1 cellular context compared by ENCODE assay signal in the genomic region with DNA sequence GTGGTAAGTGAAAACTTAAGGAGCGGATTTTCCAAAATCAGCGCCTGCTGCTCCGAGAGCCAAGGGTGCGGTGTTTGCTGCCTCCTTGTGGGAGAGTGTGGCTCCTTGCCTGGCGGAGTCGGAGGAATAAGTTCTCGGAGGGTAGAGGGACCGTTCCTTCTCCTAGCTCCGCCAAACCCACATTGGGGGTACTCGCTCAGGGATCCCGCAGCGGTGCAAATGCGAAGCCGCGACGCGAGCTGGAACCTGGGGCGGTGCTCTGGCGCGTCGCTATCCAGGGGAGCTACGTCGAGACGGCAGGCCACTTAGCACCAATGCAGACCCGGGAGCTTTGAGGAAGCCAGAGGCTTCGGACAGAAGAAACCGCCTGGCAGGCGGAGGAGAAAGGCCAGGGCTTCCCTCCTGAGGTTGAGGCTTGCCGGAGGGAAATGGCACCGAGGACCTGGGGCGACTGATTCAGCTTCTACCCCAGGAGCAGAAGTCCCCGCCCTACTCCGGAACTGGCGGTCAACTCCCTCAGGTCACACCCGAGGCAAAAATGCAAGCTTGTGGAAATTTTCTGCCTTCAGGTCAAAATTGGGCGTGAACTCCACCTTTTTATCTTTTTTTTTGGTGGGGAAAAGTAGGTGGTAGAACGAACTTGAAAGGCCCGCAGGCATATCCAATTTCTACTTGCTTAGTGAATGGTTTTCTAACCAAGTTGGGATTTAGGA.
TF ChIP-seq lines count a peak whose summit lies in the region.

No MANE protein-coding gene starts in this region.

TF ChIP-seq in K562, 482 proteins besides CTCF, POLR2A, EP300 and RAD21 (continued from another document and continues in another):
- TF ChIP-seq CHD7 (IDR thresholded peaks at IDR 0.05; ENCODE audit: low read depth, low read length) (no peak), CCAR2 (IDR thresholded peaks at IDR 0.05; ENCODE audit: low read depth, low read length) (no peak), CXXC5 (CRISPR knock-in tag; IDR thresholded peaks at IDR 0.05) (peak; percentile 62), POLR3G (IDR thresholded peaks at IDR 0.05; ENCODE audit: extremely low read depth, insufficient read length, insufficient replicate concordance) (no peak), FOXA3 (CRISPR knock-in tag; conservative IDR thresholded peaks at IDR 0.05 in 1 of 2, IDR thresholded peaks at IDR 0.05 in 1 of 2) (no peak), ASH1L (IDR thresholded peaks at IDR 0.05; ENCODE audit: borderline replicate concordance, low read depth, partially characterized antibody) (no peak), ZNF12 (CRISPR knock-in tag; IDR thresholded peaks at IDR 0.05) (peak; percentile 72; the same call in 1 of the 2 replicates), PRDM10 (IDR thresholded peaks at IDR 0.05; ENCODE audit: partially characterized antibody) (no peak), ZNF318 (IDR thresholded peaks at IDR 0.05; ENCODE audit: borderline replicate concordance in 1 of 2, low read depth in 1 of 2) (no peak), ZNF217 (CRISPR knock-in tag; IDR thresholded peaks at IDR 0.05) (no peak), GTF2A2 (tag; IDR thresholded peaks at IDR 0.05) (no peak), PRMT5 (CRISPR knock-in tag; IDR thresholded peaks at IDR 0.05) (no peak), JUNB (CRISPR knock-in tag; conservative IDR thresholded peaks at IDR 0.05) (no peak), ADNP (tag; IDR thresholded peaks at IDR 0.05) (no peak), TCF7L2 (IDR thresholded peaks at IDR 0.05; ENCODE audit: low read depth, low read length) (no peak; the same call in 1 of the 2 replicates), RNF2 (IDR thresholded peaks at IDR 0.05) (peak; percentile 81), L3MBTL2 (IDR thresholded peaks at IDR 0.05) (peak; percentile 95), SRSF9 (IDR thresholded peaks at IDR 0.05; ENCODE audit: borderline replicate concordance, low read depth, low read length) (no peak), ZNF24 (IDR thresholded peaks at IDR 0.05) (peak; percentile 80; the same call in 1 of the 2 replicates), TBP (optimal IDR thresholded peaks at IDR 0.05; ENCODE audit: low read depth, low read length) (peak; percentile 72)
- TF ChIP-seq, protein P1, sequence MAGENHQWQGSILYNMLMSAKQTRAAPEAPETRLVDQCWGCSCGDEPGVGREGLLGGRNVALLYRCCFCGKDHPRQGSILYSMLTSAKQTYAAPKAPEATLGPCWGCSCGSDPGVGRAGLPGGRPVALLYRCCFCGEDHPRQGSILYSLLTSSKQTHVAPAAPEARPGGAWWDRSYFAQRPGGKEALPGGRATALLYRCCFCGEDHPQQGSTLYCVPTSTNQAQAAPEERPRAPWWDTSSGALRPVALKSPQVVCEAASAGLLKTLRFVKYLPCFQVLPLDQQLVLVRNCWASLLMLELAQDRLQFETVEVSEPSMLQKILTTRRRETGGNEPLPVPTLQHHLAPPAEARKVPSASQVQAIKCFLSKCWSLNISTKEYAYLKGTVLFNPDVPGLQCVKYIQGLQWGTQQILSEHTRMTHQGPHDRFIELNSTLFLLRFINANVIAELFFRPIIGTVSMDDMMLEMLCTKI (IDR thresholded peaks at IDR 0.05; ENCODE audit: partially characterized antibody) = no peak
- TF ChIP-seq, protein P2, sequence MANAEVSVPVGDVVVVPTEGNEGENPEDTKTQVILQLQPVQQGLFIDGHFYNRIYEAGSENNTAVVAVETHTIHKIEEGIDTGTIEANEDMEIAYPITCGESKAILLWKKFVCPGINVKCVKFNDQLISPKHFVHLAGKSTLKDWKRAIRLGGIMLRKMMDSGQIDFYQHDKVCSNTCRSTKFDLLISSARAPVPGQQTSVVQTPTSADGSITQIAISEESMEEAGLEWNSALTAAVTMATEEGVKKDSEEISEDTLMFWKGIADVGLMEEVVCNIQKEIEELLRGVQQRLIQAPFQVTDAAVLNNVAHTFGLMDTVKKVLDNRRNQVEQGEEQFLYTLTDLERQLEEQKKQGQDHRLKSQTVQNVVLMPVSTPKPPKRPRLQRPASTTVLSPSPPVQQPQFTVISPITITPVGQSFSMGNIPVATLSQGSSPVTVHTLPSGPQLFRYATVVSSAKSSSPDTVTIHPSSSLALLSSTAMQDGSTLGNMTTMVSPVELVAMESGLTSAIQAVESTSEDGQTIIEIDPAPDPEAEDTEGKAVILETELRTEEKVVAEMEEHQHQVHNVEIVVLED (CRISPR knock-in tag; IDR thresholded peaks at IDR 0.05) = no peak
